Comparison of ENCODE assay signal across 9 cellular contexts in the genomic region with DNA sequence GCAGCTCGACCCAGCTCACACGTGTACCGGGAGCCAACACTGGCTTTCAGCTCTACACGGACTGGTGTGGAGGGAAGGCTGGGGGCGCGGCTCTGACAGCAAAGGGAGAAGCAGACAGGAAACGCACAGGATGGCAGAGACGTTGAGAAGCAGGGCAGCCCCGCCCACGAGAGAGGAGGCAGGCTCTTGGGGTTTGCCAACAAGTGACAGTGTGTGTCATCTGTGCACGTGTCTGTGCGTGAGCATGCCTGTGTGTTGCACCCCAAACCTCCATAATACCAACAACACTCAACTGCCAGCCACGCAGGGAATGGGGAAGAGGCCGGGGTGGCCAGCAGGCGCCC.
DNase-seq lines count a peak whose midpoint lies in the region; TF ChIP-seq lines count a peak whose summit lies in the region.
"Had no signal": no experiment of that assay in that cellular context is flagged by ENCODE, and none has a peak within 500 bp of the region (broad histone marks: within the 10 kb centered on the region; RNA-seq: fewer than 3 reads in every experiment).

No MANE protein-coding gene starts in this region.

- CTCF ChIA-PET in Calu3 (lab: Charles Lee), result no interaction called here

- H3K4me1 Mint-ChIP-seq in Calu3 (ENCODE audit: low read depth, unreplicated experiment), result no peaks in the 10 kb centered on the region

- TF ChIP-seq CTCF in Calu3 (IDR thresholded peaks at IDR 0.05; ENCODE audit: unreplicated experiment), result no peak

- H3K27me3 Mint-ChIP-seq in Calu3 (ENCODE audit: unreplicated experiment), result no peaks in the 10 kb centered on the region

- no peak overlapping the region for H3K27ac Mint-ChIP-seq in Calu3 (ENCODE audit: unreplicated experiment)

- no TSS peak for BruUV-seq in Calu3 (replicated peaks; lab: Mats Ljungman, UMichigan)

- no peak overlapping the region for H3K4me3 Mint-ChIP-seq in Calu3 (ENCODE audit: low read depth, unreplicated experiment)

- intact Hi-C loops in Calu3 (cut with micrococcal nuclease; ENCODE audit: unreplicated experiment), result no loop called here

- H3K36me3 Mint-ChIP-seq in Calu3 (ENCODE audit: insufficient read depth, unreplicated experiment), result peaks cover 5% of the 10 kb centered on the region

- peaks cover 9% of the 10 kb centered on the region for H3K9me3 Mint-ChIP-seq in Calu3 (ENCODE audit: low read depth, unreplicated experiment)

- peak; percentile 68 for DNase-seq in EH (ENCODE audit: low read depth)
- peak; percentile 94 for DNase-seq in activated CD4-positive, alpha-beta T cell treated with anti-CD3 and anti-CD28 coated beads for 48 hours
- DNase-seq in central memory CD4-positive, alpha-beta T cell, result peak; percentile 92
- DNase-seq in stimulated activated CD4-positive, alpha-beta T cell treated with anti-CD3 and anti-CD28 coated beads, Interleukin-4, amount 100 ng/mL, for 24 hours, result peak; percentile 92
- DNase-seq in Calu3, result no peak
- no peak for DNase-seq in cerebellar cortex (ENCODE audit: low spot score)
- DNase-seq in SK-N-DZ (ENCODE audit: low spot score), result no peak
- DNase-seq in NCI-H1436 (lab: John Stamatoyannopoulos, UW), result no peak
- DNase-seq: NCI-H187 had no signal

Comparison
In these comparisons a context has a peak if more than half of its experiments do, and no peak if none do; other contexts are left out.
1. DNase-seq: peak in EH (single experiment), activated CD4-positive, alpha-beta T cell treated with anti-CD3 and anti-CD28 coated beads for 48 hours (single experiment), central memory CD4-positive, alpha-beta T cell (single experiment) and stimulated activated CD4-positive, alpha-beta T cell treated with anti-CD3 and anti-CD28 coated beads, Interleukin-4, amount 100 ng/mL, for 24 hours (single experiment); none in Calu3 (single experiment), cerebellar cortex (single experiment), SK-N-DZ (single experiment) and NCI-H1436 (single experiment).